ENCODE assay signal across 15 cellular contexts in the genomic region with DNA sequence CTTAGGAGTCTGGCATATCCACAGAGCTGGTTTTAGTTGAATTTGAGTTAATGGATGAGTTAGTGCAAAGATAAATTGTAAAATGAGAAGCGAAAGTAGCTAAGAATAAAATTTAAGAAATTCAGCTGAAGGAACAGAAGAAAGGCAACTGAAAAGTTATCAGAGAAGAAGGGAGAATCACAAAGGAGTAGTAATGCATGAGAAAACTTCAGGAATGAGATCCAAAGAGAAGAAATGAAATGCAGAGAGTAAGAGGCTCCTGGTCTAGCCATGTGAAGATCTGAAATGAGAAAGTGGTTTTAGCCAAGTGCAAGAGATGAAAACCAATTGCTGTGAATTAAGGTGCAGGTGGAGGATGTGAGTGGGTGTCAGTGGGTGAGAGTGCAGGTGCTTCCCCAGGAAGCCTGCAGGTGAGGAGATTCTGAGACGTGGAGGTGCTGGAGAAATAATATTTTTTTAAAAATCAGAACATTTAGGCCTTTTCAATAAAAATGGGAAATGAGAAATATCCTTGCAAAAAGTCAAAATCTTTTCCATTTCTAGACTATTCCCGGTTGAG. TPM values are rescaled to one million over a fixed set of nuclear protein-coding genes. Genes with fewer than 3 reads are reported as not detected.
DNase-seq lines count a peak whose midpoint lies in the region; ATAC-seq, FAIRE-seq and TF ChIP-seq lines count a peak whose summit lies in the region.
"Had no signal": no experiment of that assay in that cellular context is flagged by ENCODE, and none has a peak within 500 bp of the region (broad histone marks: within the 10 kb centered on the region; RNA-seq: fewer than 3 reads in every experiment).

No MANE protein-coding gene starts in this region.

- 42% methylated on average over 3 of the region's 3 CpGs for WGBS in K562 (ENCODE audit: insufficient coverage, low coverage, missing lambda C conversion rate)
- WGBS in GM23248 (ENCODE audit: low coverage in 1 of 2, low lambda C conversion rate in 2 of 2, missing lambda C conversion rate in 2 of 2), 2 experiments: 91 to 98% methylated on average over 3 of the region's 3 CpGs

- in situ Hi-C loops in K562 (cut with MboI): loop anchor here (25.0 kb wide), 1 partner anchor 1354 kb away; no protein-coding TSS in a partner anchor
- in situ Hi-C loops in GM23248 (cut with MboI): no loop called here

- no TSS peak for BruUV-seq in K562 (replicated peaks; lab: Mats Ljungman, UMichigan)

- intact Hi-C loops in K562 (cut with micrococcal nuclease): loop anchor here (2.0 kb wide), 1 partner anchor 14 kb away; no protein-coding TSS in a partner anchor

- H4K20me1 ChIP-seq in K562 (replicated peaks; ENCODE audit: control insufficient read depth, insufficient read depth, low read length): no peaks in the 10 kb centered on the region
- no peaks in the 10 kb centered on the region for H4K20me1 ChIP-seq in GM23248 (ENCODE audit: insufficient read depth)

- POLR2A ChIA-PET in K562 (lab: Yijun Ruan, JAX): interaction anchor here (0.9 to 1.1 kb wide), 2 partner anchors 10 kb away, joined by 3 to 5 read pairs; no protein-coding TSS in a partner anchor

- H3K4me3 ChIP-seq in K562 (no peak overlapping the region), GM23248 (no peak overlapping the region)
- H3K4me3 ChIP-seq: SJSA1 had no signal

- H3K4me1 ChIP-seq in K562 (replicated peaks in 1 of 2; ENCODE audit: control insufficient read depth in 2 of 2, insufficient read depth in 2 of 2, low read length in 2 of 2): peaks cover 27 to 49% of the 10 kb centered on the region in 2 experiments
- H3K4me1 ChIP-seq in GM23248 (ENCODE audit: insufficient read depth): no peaks in the 10 kb centered on the region
- H3K4me1 ChIP-seq: SJSA1 had no signal

- H2AFZ ChIP-seq in K562 (ENCODE audit: low read depth, low read length): no peak overlapping the region
- H2AFZ ChIP-seq in GM23248: no peak overlapping the region

- FAIRE-seq in K562 (lab: Jason Lieb, UNC): no peak
- FAIRE-seq: endothelial cell of umbilical vein had no signal

- TF ChIP-seq POLR2A in K562 (conservative IDR thresholded peaks at IDR 0.05): no peak

- H3K79me2 ChIP-seq in K562 (ENCODE audit: control insufficient read depth, insufficient read depth, low read length): no peaks in the 10 kb centered on the region
- no peaks in the 10 kb centered on the region for H3K79me2 ChIP-seq in GM23248 (ENCODE audit: insufficient read depth)

- no peak for TF ChIP-seq RAD21 in K562 (CRISPR knock-in tag; conservative IDR thresholded peaks at IDR 0.05 in 1 of 2, IDR thresholded peaks at IDR 0.05 in 1 of 2)

- peak; percentile 69 for ATAC-seq in GM18517 (IDR thresholded peaks at IDR 0.05; ENCODE audit: unreplicated experiment)
- peak; percentile 51 for ATAC-seq in GM19452 (IDR thresholded peaks at IDR 0.05; ENCODE audit: unreplicated experiment)
- peak; percentile 38 for ATAC-seq in HG03095 (IDR thresholded peaks at IDR 0.05; ENCODE audit: unreplicated experiment)
- no peak for ATAC-seq in K562
- ATAC-seq: activated CD8-positive, alpha-beta memory T cell treated with anti-CD3 and anti-CD28 coated beads, Interleukin-2, amount 10 ng/mL, durations not matched to agents 7 days and 5 days; natural killer cell treated with Interleukin-12 subunit alpha and Interleukin-12 subunit beta and Interleukin-15 and Interleukin-18, amount 100 ng/mL, for 72 hours had no signal

- no peaks in the 10 kb centered on the region for H3K27me3 ChIP-seq in K562 (ENCODE audit: control insufficient read depth in 2 of 2, insufficient read depth in 2 of 2, low read length in 2 of 2)
- H3K27me3 ChIP-seq in GM23248 (replicated peaks; ENCODE audit: insufficient read depth): no peaks in the 10 kb centered on the region

- CTCF ChIA-PET in K562 (lab: Yijun Ruan, JAX; ENCODE audit: low intra/inter-chr PET ratio): no interaction called here

- DNase-seq in K562 (ENCODE audit: extremely low read depth in 1 of 4, low spot score in 3 of 4): no peak
- DNase-seq in KG1 (lab: John Stamatoyannopoulos, UW): no peak
- DNase-seq in NCI-H1930 (lab: John Stamatoyannopoulos, UW): no peak
- no peak for DNase-seq in GM23248
- DNase-seq: activated CD8-positive, alpha-beta memory T cell treated with anti-CD3 and anti-CD28 coated beads, Interleukin-2, amount 10 ng/mL, durations not matched to agents 7 days and 5 days; aorta; DMS153; NCI-H2107; stimulated activated CD4-positive, alpha-beta T cell treated with anti-CD3 and anti-CD28 coated beads, Interleukin-15, amount 100 ng/mL, for 24 hours had no signal

- H3F3A ChIP-seq in GM23248 (ENCODE audit: insufficient read depth): no peaks in the 10 kb centered on the region

- H3K9me3 ChIP-seq in K562 (replicated peaks; ENCODE audit: control insufficient read depth, insufficient read depth, low read depth, low read length) (no peaks in the 10 kb centered on the region), GM23248 (ENCODE audit: low read depth) (no peaks in the 10 kb centered on the region)
- H3K9me3 ChIP-seq: SJSA1 had no signal

- H3K27ac ChIP-seq in K562 (ENCODE audit: extremely low read depth, low read depth, low read length) (no peak overlapping the region), GM23248 (no peak overlapping the region)
- H3K27ac ChIP-seq: SJSA1 had no signal

- H3K9me2 ChIP-seq in GM23248 (ENCODE audit: insufficient read depth): no peaks in the 10 kb centered on the region

- no peak for TF ChIP-seq CTCF in K562 (IDR thresholded peaks at IDR 0.05 in 2 of 3, conservative IDR thresholded peaks at IDR 0.05 in 1 of 3; ENCODE audit: insufficient read depth in 2 of 3, low read depth in 1 of 3, low read length in 3 of 3)

- no peak overlapping the region for H3K4me2 ChIP-seq in K562 (ENCODE audit: insufficient read depth, low read length)
- no peak overlapping the region for H3K4me2 ChIP-seq in GM23248 (ENCODE audit: unreplicated experiment)

- H3K9me1 ChIP-seq in K562 (ENCODE audit: control insufficient read depth, insufficient read depth, low read length): no peaks in the 10 kb centered on the region

- TF ChIP-seq EP300 in K562 (IDR thresholded peaks at IDR 0.05; ENCODE audit: low read length): no peak

- H3K36me3 ChIP-seq in K562 (ENCODE audit: control insufficient read depth, insufficient read depth, low read length) (no peaks in the 10 kb centered on the region), GM23248 (ENCODE audit: low read depth) (no peaks in the 10 kb centered on the region)
- H3K36me3 ChIP-seq: SJSA1 had no signal

- H3K9ac ChIP-seq in K562 (ENCODE audit: insufficient read depth in 1 of 2, low read depth in 2 of 2, low read length in 2 of 2): no peak overlapping the region
- H3K9ac ChIP-seq in GM23248: no peak overlapping the region

TF ChIP-seq in K562, 482 proteins besides CTCF, POLR2A, EP300 and RAD21:
- no peak for TF ChIP-seq NCOR1 (IDR thresholded peaks at IDR 0.05)
- 0 out of 2 replicates have a peak, but pooled peaks have one; percentile 35 for TF ChIP-seq ZNF24 (IDR thresholded peaks at IDR 0.05)

RNA-seq across cellular contexts. Expression of gene KBTBD8, which starts 18.5 kb away (rescaled TPM):
- total RNA-seq in K562 (2011; cell fraction: chromatin; rRNA removed; ENCODE audit: low replicate concordance): 7.1 and 16.3 TPM in 2 replicates
- total RNA-seq in K562 (2011; cell fraction: nucleolus; rRNA removed): 2.1 and 2.8 TPM in 2 replicates
- total RNA-seq in K562 (2011; cell fraction: nucleoplasm; rRNA removed): 6.5 and 6.6 TPM in 2 replicates
- total RNA-seq in K562 (2014; rRNA removed) (2.7 and 4.8 TPM in 2 replicates), K562 (2014; rRNA removed; fragmentation: Illumina TruSeq; extraction: Trizol) (9.1 and 10.9 TPM in 2 replicates), K562 (2015; rRNA removed; fragmentation: Illumina TruSeq; extraction: Trizol) (9.1 and 10.5 TPM in 2 replicates), K562 (2021) (7.7 and 7.8 TPM in 2 replicates)
- polyA plus RNA-seq in K562 (2011; rRNA removed) (4.5 and 5.9 TPM in 2 replicates), K562 (2014; fragmentation: Illumina TruSeq; extraction: Trizol) (5.6 and 6.5 TPM in 2 replicates), K562 (2014; fragmentation: Nextera tagmentation; extraction: Ambion mirVana) (1 to 10 TPM; 2.8 to 3.7 TPM), K562 (2014; rRNA removed) (3.6 and 4.4 TPM in 2 replicates), GM23248 (2016; fragmentation: Nextera tagmentation; extraction: Ambion mirVana) (0.26 and 1.1 TPM in 2 replicates)
- polyA plus RNA-seq in K562 (2011; cell fraction: cytosol; rRNA removed): 0.39 and 2.1 TPM in 2 replicates
- polyA plus RNA-seq in K562 (2011; cell fraction: nucleus; rRNA removed): 2.3 and 2.8 TPM in 2 replicates
- polyA plus RNA-seq in K562 (2012): 3.8 and 3.9 TPM in 2 replicates
- polyA minus RNA-seq in K562 (2011; rRNA and poly(A)+ RNA removed): 10.6 and 12.0 TPM in 2 replicates
- polyA minus RNA-seq in K562 (2011; cell fraction: cytosol; rRNA and poly(A)+ RNA removed): 1.5 and 3.4 TPM in 2 replicates
- 3.2 and 8.4 TPM in 2 replicates for polyA minus RNA-seq in K562 (2011; cell fraction: nucleus; rRNA and poly(A)+ RNA removed)
- total RNA-seq in GM23248 (2014; rRNA removed; shearing (Covaris generic)): 0.76 and 0.86 TPM in 2 replicates
